In genomic region chr14:20630340-20631022, GRCh38 we compare ENCODE assay signal across 9 cellular contexts. TPM values are rescaled to one million over a fixed set of nuclear protein-coding genes. Genes with fewer than 3 reads are reported as not detected.
DNase-seq lines count a peak whose midpoint lies in the region; ATAC-seq and TF ChIP-seq lines count a peak whose summit lies in the region.
"Had no signal": no experiment of that assay in that cellular context is flagged by ENCODE, and none has a peak within 500 bp of the region (broad histone marks: within the 10 kb centered on the region; RNA-seq: fewer than 3 reads in every experiment).

No MANE protein-coding gene starts in this region.

- peak overlapping the region; percentile 67 for H3K4me3 ChIP-seq in CD4-positive, CD25-positive, alpha-beta regulatory T cell (ENCODE audit: low read depth, low read length)
- peak overlapping the region; percentile 42 to 53 for H3K4me3 ChIP-seq in HCT116 (replicated peaks in 1 of 2; ENCODE audit: low read depth in 1 of 2, low read length in 2 of 2)
- H3K4me3 ChIP-seq in RWPE2 (ENCODE audit: severe bottlenecking) = peak overlapping the region; percentile 38
- peak overlapping the region; percentile 71 for H3K4me3 ChIP-seq in mesendoderm (ENCODE audit: low read length)

- H3K9ac ChIP-seq in HCT116 (ENCODE audit: low read length) (peak overlapping the region; percentile 42; the same call in 1 of the 2 replicates), mesendoderm (ENCODE audit: low read length) (peak overlapping the region; percentile 74)

- no CpG with 5 or more reads among the region's 23 CpGs for WGBS in mesendoderm (ENCODE audit: extremely low coverage, insufficient coverage, low lambda C conversion rate)

- no peak overlapping the region for H3K23ac ChIP-seq in mesendoderm (ENCODE audit: low read length)

- no peak overlapping the region for H4K8ac ChIP-seq in mesendoderm (ENCODE audit: low read depth, low read length)

- H2AK5ac ChIP-seq in mesendoderm (ENCODE audit: low read length) = no peak overlapping the region

- peak in 2 of 3 donors; percentile 33 to 42 for DNase-seq in CD4-positive, CD25-positive, alpha-beta regulatory T cell
- DNase-seq in HCT116 (ENCODE audit: low read depth, low spot score) (peak; percentile 84), RWPE2 (ENCODE audit: low spot score) (no peak), cerebellum (ENCODE audit: low spot score) (peak; percentile 30), mesendoderm (peak; percentile 94), type B pancreatic cell (ENCODE audit: extremely low spot score, unreplicated experiment) (no peak), GM10266 (ENCODE audit: extremely low spot score) (no peak), DMS153 (lab: John Stamatoyannopoulos, UW) (no peak)

- no TSS peak for BruUV-seq in HCT116 (replicated peaks; lab: Mats Ljungman, UMichigan)

- H2BK120ac ChIP-seq in mesendoderm (ENCODE audit: low read depth, low read length) = no peak overlapping the region

- H3K27ac ChIP-seq in CD4-positive, CD25-positive, alpha-beta regulatory T cell (ENCODE audit: insufficient read depth, low read length, poor library complexity, severe bottlenecking) = no peak overlapping the region
- H3K27ac ChIP-seq in HCT116 (ENCODE audit: low read depth, low read length) (peak overlapping the region; percentile 37), RWPE2 (ENCODE audit: poor library complexity, severe bottlenecking) (no peak overlapping the region), mesendoderm (ENCODE audit: low read depth, low read length) (peak overlapping the region; percentile 72)
- H3K27ac ChIP-seq: neutrophil had no signal

- H3K9me3 Mint-ChIP-seq in CD4-positive, CD25-positive, alpha-beta regulatory T cell = peaks cover 0 to 19% (median 3%) of the 10 kb centered on the region in 7 donors
- H3K9me3 Mint-ChIP-seq in type B pancreatic cell = peaks cover 6% of the 10 kb centered on the region

- no peak overlapping the region for H4K5ac ChIP-seq in mesendoderm (ENCODE audit: low read length)

- RAD21 ChIA-PET in HCT116 (lab: Charles Lee; ENCODE audit: low non-redundant PET in 1 of 2, low total read pairs in 2 of 2, uncharacterized antibody in 2 of 2, unreplicated experiment in 2 of 2) = interaction anchor here in 1 of 2 experiments (0.6 kb wide), 1 partner anchor 16 kb away, joined by 3 read pairs; no protein-coding TSS in a partner anchor

- peak overlapping the region; percentile 59 to 82 (median 76) for H3K27ac Mint-ChIP-seq in CD4-positive, CD25-positive, alpha-beta regulatory T cell
- H3K27ac Mint-ChIP-seq in type B pancreatic cell = peak overlapping the region; percentile 90

- no peaks in the 10 kb centered on the region for H3K79me1 ChIP-seq in mesendoderm (ENCODE audit: low read length)

- no peaks in the 10 kb centered on the region for H3K36me3 ChIP-seq in CD4-positive, CD25-positive, alpha-beta regulatory T cell (ENCODE audit: control insufficient read depth, insufficient read depth, low read length)
- no peaks in the 10 kb centered on the region for H3K36me3 ChIP-seq in HCT116 (ENCODE audit: control insufficient read depth in 1 of 2, insufficient read depth in 2 of 2, low read length in 2 of 2)
- no peaks in the 10 kb centered on the region for H3K36me3 ChIP-seq in RWPE2 (ENCODE audit: low read depth)
- H3K36me3 ChIP-seq in mesendoderm (ENCODE audit: control insufficient read depth, insufficient read depth, low read length) = no peaks in the 10 kb centered on the region
- H3K36me3 ChIP-seq: neutrophil had no signal

- H3K4me1 ChIP-seq in CD4-positive, CD25-positive, alpha-beta regulatory T cell (ENCODE audit: control insufficient read depth, insufficient read depth, low read length, poor library complexity, severe bottlenecking) = peaks cover 33% of the 10 kb centered on the region
- H3K4me1 ChIP-seq in HCT116 (ENCODE audit: control insufficient read depth in 1 of 2, insufficient read depth in 2 of 2, low read length in 2 of 2) (peaks cover 0 to 32% of the 10 kb centered on the region in 2 experiments; a peak in 3 of 4 replicates), RWPE2 (ENCODE audit: insufficient read depth, poor library complexity, severe bottlenecking) (peaks cover 26% of the 10 kb centered on the region), mesendoderm (ENCODE audit: control insufficient read depth, low read depth, low read length) (peaks cover 12% of the 10 kb centered on the region)

- no peaks in the 10 kb centered on the region for H3K36me3 Mint-ChIP-seq in CD4-positive, CD25-positive, alpha-beta regulatory T cell
- peaks cover 11% of the 10 kb centered on the region for H3K36me3 Mint-ChIP-seq in type B pancreatic cell

- H3K9me3 ChIP-seq in CD4-positive, CD25-positive, alpha-beta regulatory T cell (ENCODE audit: control insufficient read depth in 2 of 2, low read length in 2 of 2) = peaks cover 0 to 3% of the 10 kb centered on the region in 2 experiments
- no peaks in the 10 kb centered on the region for H3K9me3 ChIP-seq in HCT116 (ENCODE audit: control insufficient read depth in 1 of 2, insufficient read depth in 1 of 2, low read depth in 1 of 2, low read length in 2 of 2)
- H3K9me3 ChIP-seq in RWPE2 (ENCODE audit: severe bottlenecking) = no peaks in the 10 kb centered on the region
- H3K9me3 ChIP-seq: neutrophil had no signal

- no peaks in the 10 kb centered on the region for H4K20me1 ChIP-seq in HCT116 (ENCODE audit: insufficient read depth)

- H2BK15ac ChIP-seq in mesendoderm (replicated peaks; ENCODE audit: low read depth) = no peak overlapping the region

- H3K56ac ChIP-seq in mesendoderm (ENCODE audit: low read length) = peak overlapping the region; percentile 86

- no peak for TF ChIP-seq RAD21 in HCT116 (IDR thresholded peaks at IDR 0.05; ENCODE audit: low read depth)

- POLR2A ChIA-PET in HCT116 (lab: Charles Lee) = interaction anchor here (1.0 to 1.7 kb wide), 3 partner anchors 17 to 169 kb away, joined by 3 to 4 read pairs (median 4); partner anchors contain the start of gene PIP4P1

- CTCF ChIA-PET in HCT116 (lab: Charles Lee) = interaction anchor here (0.5 to 1.8 kb wide), 6 partner anchors 22 to 61 kb away, joined by 3 to 11 read pairs (median 4); no protein-coding TSS in a partner anchor

- H3K79me2 ChIP-seq in HCT116 (ENCODE audit: insufficient read depth, low read length) = no peaks in the 10 kb centered on the region
- no peaks in the 10 kb centered on the region for H3K79me2 ChIP-seq in mesendoderm (ENCODE audit: control insufficient read depth, insufficient read depth, low read length)

- peak overlapping the region; percentile 61 to 85 (median 75) for H3K4me3 Mint-ChIP-seq in CD4-positive, CD25-positive, alpha-beta regulatory T cell
- peak overlapping the region; percentile 92 for H3K4me3 Mint-ChIP-seq in type B pancreatic cell

- H3K4me1 Mint-ChIP-seq in CD4-positive, CD25-positive, alpha-beta regulatory T cell = peaks cover 17 to 80% (median 30%) of the 10 kb centered on the region in 4 donors
- H3K4me1 Mint-ChIP-seq in type B pancreatic cell (ENCODE audit: unreplicated experiment) = peaks cover 35% of the 10 kb centered on the region

- TF ChIP-seq CTCF in HCT116 (IDR thresholded peaks at IDR 0.05 in 2 of 3, conservative IDR thresholded peaks at IDR 0.05 in 1 of 3; ENCODE audit: borderline replicate concordance in 1 of 3, insufficient read depth in 1 of 3, low read depth in 2 of 3, low read length in 2 of 3) (no peak), RWPE2 (IDR thresholded peaks at IDR 0.05; ENCODE audit: poor library complexity, severe bottlenecking) (no peak), type B pancreatic cell (conservative IDR thresholded peaks at IDR 0.05) (no peak), GM10266 (IDR thresholded peaks at IDR 0.05; ENCODE audit: control insufficient read depth, insufficient read depth, low read depth, missing control alignments) (no peak)

- no peaks in the 10 kb centered on the region for H3K9me2 ChIP-seq in HCT116 (ENCODE audit: insufficient read depth)

- H3K4me2 ChIP-seq in HCT116 (ENCODE audit: low read length) = peak overlapping the region; percentile 75
- H3K4me2 ChIP-seq in mesendoderm (ENCODE audit: low read length) = peak overlapping the region; percentile 70

- H3K27me3 ChIP-seq in CD4-positive, CD25-positive, alpha-beta regulatory T cell (ENCODE audit: control insufficient read depth, insufficient read depth, low read length) = peaks cover 75% of the 10 kb centered on the region
- H3K27me3 ChIP-seq in HCT116 (ENCODE audit: insufficient read depth, low read length) (no peaks in the 10 kb centered on the region; the same call in 1 of the 2 replicates), RWPE2 (ENCODE audit: insufficient read depth, poor library complexity, severe bottlenecking) (no peaks in the 10 kb centered on the region), mesendoderm (ENCODE audit: insufficient read depth, low read length, poor library complexity) (no peaks in the 10 kb centered on the region)

- no peak for TF ChIP-seq POLR2A in HCT116 (IDR thresholded peaks at IDR 0.05; ENCODE audit: borderline replicate concordance, extremely low read depth, insufficient read depth, insufficient read length)

- H3K18ac ChIP-seq in mesendoderm (ENCODE audit: low read length) = peak overlapping the region; percentile 21

- H3K27me3 Mint-ChIP-seq in CD4-positive, CD25-positive, alpha-beta regulatory T cell = peaks cover 89% of the 10 kb centered on the region
- peaks cover 90% of the 10 kb centered on the region for H3K27me3 Mint-ChIP-seq in type B pancreatic cell

- ATAC-seq in CD4-positive, CD25-positive, alpha-beta regulatory T cell (ENCODE audit: low read depth in 2 of 2) = peak in 1 of 2 donors; percentile 9
- peak; percentile 68 for ATAC-seq in HCT116
- ATAC-seq in RWPE2 (ENCODE audit: low read depth) = peak; percentile 31

- intact Hi-C loops in HCT116 (cut with micrococcal nuclease) = loop anchor here (1.0 kb wide), 2 partner anchors 17 to 52 kb away; no protein-coding TSS in a partner anchor

- peak overlapping the region; percentile 49 for H2BK5ac ChIP-seq in mesendoderm (ENCODE audit: low read length)

- peak overlapping the region; percentile 70 for H2AFZ ChIP-seq in HCT116 (ENCODE audit: low read depth, low read length, poor library complexity, severe bottlenecking)

- no peak overlapping the region for H3K4ac ChIP-seq in mesendoderm (ENCODE audit: low read depth, low read length)

RNA-seq across cellular contexts. Expression of gene OR6S1, which starts 11.0 kb away (rescaled TPM):
- total RNA-seq in CD4-positive, CD25-positive, alpha-beta regulatory T cell = not detected
- not detected for polyA plus RNA-seq in CD4-positive, CD25-positive, alpha-beta regulatory T cell
- total RNA-seq in HCT116 (2021; ENCODE audit: unreplicated experiment) = not detected
- not detected in 2 replicates for polyA plus RNA-seq in HCT116 (2012)
- not detected for total RNA-seq in cerebellum
- not detected for polyA plus RNA-seq in mesendoderm (2013, experiment 1 of 2)
- not detected for polyA plus RNA-seq in mesendoderm (2013, experiment 2 of 2)
- not detected in 2 replicates for total RNA-seq in type B pancreatic cell (ENCODE audit: low replicate concordance)

RNA-seq across cellular contexts. Expression of gene RNASE12, which starts 39.3 kb away (rescaled TPM):
- total RNA-seq in CD4-positive, CD25-positive, alpha-beta regulatory T cell = not detected
- polyA plus RNA-seq in CD4-positive, CD25-positive, alpha-beta regulatory T cell = not detected
- not detected for total RNA-seq in HCT116 (2021; ENCODE audit: unreplicated experiment)
- polyA plus RNA-seq in HCT116 (2012) = not detected in 2 replicates
- not detected for total RNA-seq in cerebellum
- polyA plus RNA-seq in mesendoderm (2013, experiment 1 of 2) = not detected
- not detected for polyA plus RNA-seq in mesendoderm (2013, experiment 2 of 2)
- total RNA-seq in type B pancreatic cell (ENCODE audit: low replicate concordance) = not detected in 2 replicates

RNA-seq across cellular contexts. Expression of gene RNASE11, which starts 42.7 kb away (rescaled TPM):
- not detected for total RNA-seq in CD4-positive, CD25-positive, alpha-beta regulatory T cell
- polyA plus RNA-seq in CD4-positive, CD25-positive, alpha-beta regulatory T cell = not detected
- not detected for total RNA-seq in HCT116 (2021; ENCODE audit: unreplicated experiment)
- not detected in 2 replicates for polyA plus RNA-seq in HCT116 (2012)
- not detected for total RNA-seq in cerebellum
- not detected for polyA plus RNA-seq in mesendoderm (2013, experiment 1 of 2)
- polyA plus RNA-seq in mesendoderm (2013, experiment 2 of 2) = not detected
- total RNA-seq in type B pancreatic cell (ENCODE audit: low replicate concordance) = not detected in 2 replicates

RNA-seq across cellular contexts. Expression of gene RNASE4, which starts 53.9 kb away (rescaled TPM):
- total RNA-seq in CD4-positive, CD25-positive, alpha-beta regulatory T cell = 0.17 TPM
- polyA plus RNA-seq in CD4-positive, CD25-positive, alpha-beta regulatory T cell = 1 to 10 TPM in 3 of 4 donors, under 1 TPM in 1; 0.75 to 4.1 (median 2.9) TPM
- 3.9 TPM for total RNA-seq in HCT116 (2021; ENCODE audit: unreplicated experiment)
- 16.7 and 19.5 TPM in 2 replicates for polyA plus RNA-seq in HCT116 (2012)
- total RNA-seq in cerebellum = 2.6 TPM
- 1.5 TPM for polyA plus RNA-seq in mesendoderm (2013, experiment 1 of 2)
- 1.1 TPM for polyA plus RNA-seq in mesendoderm (2013, experiment 2 of 2)
- 10.5 and 19.3 TPM in 2 replicates for total RNA-seq in type B pancreatic cell (ENCODE audit: low replicate concordance)

RNA-seq across cellular contexts. Expression of gene ANG, which starts 58.1 kb away (rescaled TPM):
- total RNA-seq in CD4-positive, CD25-positive, alpha-beta regulatory T cell = 0.62 TPM
- polyA plus RNA-seq in CD4-positive, CD25-positive, alpha-beta regulatory T cell = 1 to 10 TPM in 2 of 4 donors, under 1 TPM in 2; 0.59 to 2.3 (median 1.1) TPM
- total RNA-seq in HCT116 (2021; ENCODE audit: unreplicated experiment) (5.8 TPM), cerebellum (1.5 TPM), type B pancreatic cell (ENCODE audit: low replicate concordance) (24.5 and 43.0 TPM in 2 replicates)
- polyA plus RNA-seq in HCT116 (2012) = 15.4 and 18.0 TPM in 2 replicates
- polyA plus RNA-seq in mesendoderm (2013, experiment 1 of 2) = 3.2 TPM
- polyA plus RNA-seq in mesendoderm (2013, experiment 2 of 2) = 3.0 TPM

Comparison
In these comparisons a context has a peak if more than half of its experiments do, and no peak if none do; other contexts are left out.
1. DNase-seq: peak in CD4-positive, CD25-positive, alpha-beta regulatory T cell (2 of 3), HCT116 (single experiment), cerebellum (single experiment) and mesendoderm (single experiment); none in RWPE2 (single experiment), type B pancreatic cell (single experiment), GM10266 (single experiment) and DMS153 (single experiment).
2. H3K27ac ChIP-seq: peak in HCT116 (single experiment) and mesendoderm (single experiment); none in CD4-positive, CD25-positive, alpha-beta regulatory T cell (single experiment) and RWPE2 (single experiment).
3. Peak in every context shown above with its lines, with median percentiles within 50 percentile points of each other: H3K4me3 ChIP-seq.